ENCODE assay signal across 9 cellular contexts in the genomic region with DNA sequence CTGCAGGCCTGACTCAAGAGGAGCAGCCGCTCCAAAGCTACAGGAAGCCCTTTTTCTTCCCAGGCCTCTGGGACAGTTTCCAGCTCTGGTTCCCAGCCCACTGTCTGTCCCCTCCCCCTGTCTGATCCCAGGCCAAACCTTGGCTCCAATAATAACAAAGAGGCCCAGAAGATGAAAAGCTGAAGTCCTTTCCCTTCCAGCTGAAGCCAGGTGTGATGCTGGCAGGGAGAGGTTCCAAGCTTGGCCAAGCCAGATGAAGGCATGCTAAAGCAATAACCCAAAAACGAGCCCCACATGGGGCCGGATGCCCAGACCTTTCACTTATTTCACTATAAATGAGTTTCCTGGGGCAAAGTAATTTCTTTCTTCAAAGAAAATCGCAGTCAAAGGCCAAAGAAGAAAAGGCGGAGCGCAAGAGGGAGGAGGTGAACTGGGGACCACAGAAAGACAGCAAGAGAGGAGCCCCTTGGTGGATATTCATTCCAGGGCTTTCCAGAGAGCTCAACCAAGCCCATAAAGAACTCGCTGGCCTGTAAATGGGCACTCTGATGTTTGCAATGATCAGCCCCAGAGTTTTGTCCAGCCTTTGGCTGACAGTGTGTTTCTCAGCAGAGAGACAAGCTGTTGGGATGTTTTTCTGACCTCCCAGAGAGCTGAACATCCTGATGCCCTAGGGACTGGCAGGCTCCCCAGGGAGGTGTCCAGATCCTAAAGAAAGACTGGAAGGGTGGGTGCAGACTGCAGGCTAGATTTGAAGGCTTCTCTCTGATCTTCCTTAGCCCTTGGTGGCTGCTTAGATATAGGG.
A peak's percentile ranks its signal among the peaks of the same experiment; 100 is the strongest.
DNase-seq lines count a peak whose midpoint lies in the region; ATAC-seq and TF ChIP-seq lines count a peak whose summit lies in the region.
"Had no signal": no experiment of that assay in that cellular context is flagged by ENCODE, and none has a peak within 500 bp of the region (broad histone marks: within the 10 kb centered on the region; RNA-seq: fewer than 3 reads in every experiment).

No MANE protein-coding gene starts in this region.

- H3K27me3 Mint-ChIP-seq in activated CD8-positive, alpha-beta T cell treated with anti-CD3 and anti-CD28 coated beads, Interleukin-2, amount 10 ng/mL, durations not matched to agents 7 days and 5 days (ENCODE audit: low read depth), result peaks cover 14% of the 10 kb centered on the region

- no peak overlapping the region for H3K14ac ChIP-seq in neuronal stem cell (ENCODE audit: low read length)

- POLR2A ChIA-PET in RWPE1 (lab: Yijun Ruan, JAX; ENCODE audit: low non-redundant PET), result no interaction called here
- POLR2A ChIA-PET in activated CD8-positive, alpha-beta T cell treated with anti-CD3 and anti-CD28 coated beads, Interleukin-2, amount 10 ng/mL, durations not matched to agents 7 days and 5 days (lab: Charles Lee), result no interaction called here

- TF ChIP-seq CTCF in RWPE1 (conservative IDR thresholded peaks at IDR 0.05; ENCODE audit: low read depth) (no peak), foreskin fibroblast (IDR thresholded peaks at IDR 0.05; ENCODE audit: low read depth, low read length) (no peak)

- H3K27me3 ChIP-seq in neuronal stem cell (ENCODE audit: control insufficient read depth in 3 of 3, insufficient read depth in 3 of 3, low read depth in 1 of 3, low read length in 3 of 3), result peaks cover 0 to 6% (median 0%) of the 10 kb centered on the region in 3 experiments

- H3K27ac Mint-ChIP-seq in activated CD8-positive, alpha-beta T cell treated with anti-CD3 and anti-CD28 coated beads, Interleukin-2, amount 10 ng/mL, durations not matched to agents 7 days and 5 days, result no peak overlapping the region

- no peak overlapping the region for H4K91ac ChIP-seq in neuronal stem cell (ENCODE audit: low read depth, low read length, poor library complexity)

- ATAC-seq in GM18870 (IDR thresholded peaks at IDR 0.05; ENCODE audit: unreplicated experiment) (no peak), HG03460 (IDR thresholded peaks at IDR 0.05; ENCODE audit: unreplicated experiment) (no peak)
- no peak for ATAC-seq in activated CD8-positive, alpha-beta T cell treated with anti-CD3 and anti-CD28 coated beads, Interleukin-2, amount 10 ng/mL, durations not matched to agents 7 days and 5 days

- H3K9me3 ChIP-seq in neuronal stem cell (replicated peaks in 1 of 2; ENCODE audit: control insufficient read depth in 2 of 2, insufficient read depth in 1 of 2, low read depth in 1 of 2, low read length in 2 of 2), result no peaks in the 10 kb centered on the region

- H3K4me3 Mint-ChIP-seq in activated CD8-positive, alpha-beta T cell treated with anti-CD3 and anti-CD28 coated beads, Interleukin-2, amount 10 ng/mL, durations not matched to agents 7 days and 5 days, result no peak overlapping the region

- no peak overlapping the region for H4K8ac ChIP-seq in neuronal stem cell (ENCODE audit: low read depth, low read length)

- H2BK120ac ChIP-seq in neuronal stem cell (ENCODE audit: low read depth, low read length), result no peak overlapping the region

- H2BK12ac ChIP-seq in neuronal stem cell (ENCODE audit: low read length), result no peak overlapping the region

- no peaks in the 10 kb centered on the region for H3K79me1 ChIP-seq in neuronal stem cell (ENCODE audit: low read depth, low read length)

- no peak overlapping the region for H3K23ac ChIP-seq in neuronal stem cell (ENCODE audit: low read depth, low read length, poor library complexity)

- CTCF ChIA-PET in RWPE1 (lab: Yijun Ruan, JAX), result no interaction called here
- CTCF ChIA-PET in activated CD8-positive, alpha-beta T cell treated with anti-CD3 and anti-CD28 coated beads, Interleukin-2, amount 10 ng/mL, durations not matched to agents 7 days and 5 days (lab: Charles Lee), result interaction anchor here (1.4 kb wide), 1 partner anchor 11 kb away, joined by 3 read pairs; no protein-coding TSS in a partner anchor

- peak overlapping the region; percentile 76 for H2AFZ ChIP-seq in neuronal stem cell (ENCODE audit: low read length)

- H3K18ac ChIP-seq in neuronal stem cell (ENCODE audit: low read length), result peak overlapping the region; percentile 29

- H3K36me3 Mint-ChIP-seq in activated CD8-positive, alpha-beta T cell treated with anti-CD3 and anti-CD28 coated beads, Interleukin-2, amount 10 ng/mL, durations not matched to agents 7 days and 5 days (ENCODE audit: low read depth), result no peaks in the 10 kb centered on the region

- H3K27ac ChIP-seq in RWPE1 (peak overlapping the region; percentile 75), neuronal stem cell (replicated peaks; ENCODE audit: low read length) (no peak overlapping the region)

- H2BK5ac ChIP-seq in neuronal stem cell (ENCODE audit: low read length), result peak overlapping the region; percentile 50

- H3K4me1 Mint-ChIP-seq in activated CD8-positive, alpha-beta T cell treated with anti-CD3 and anti-CD28 coated beads, Interleukin-2, amount 10 ng/mL, durations not matched to agents 7 days and 5 days (ENCODE audit: low read depth), result no peaks in the 10 kb centered on the region

- H3K4me3 ChIP-seq in foreskin fibroblast (ENCODE audit: low read depth in 1 of 2, low read length in 2 of 2) (no peak overlapping the region), neuronal stem cell (ENCODE audit: low read length in 2 of 2) (no peak overlapping the region)

- DNase-seq in Ammon's horn (ENCODE audit: low spot score), result peak; percentile 81
- DNase-seq in RWPE1 (ENCODE audit: low spot score), result no peak
- peak; percentile 57 to 78 for DNase-seq in foreskin fibroblast
- DNase-seq in neuronal stem cell (ENCODE audit: low spot score), result no peak
- DNase-seq in activated CD8-positive, alpha-beta T cell treated with anti-CD3 and anti-CD28 coated beads, Interleukin-2, amount 10 ng/mL, durations not matched to agents 7 days and 5 days, result no peak
- no peak for DNase-seq in activated T-cell treated with anti-CD3 and anti-CD28 coated beads, Interleukin-2, amount 50 U/mL, for 48 hours
- DNase-seq: Kasumi-1 had no signal

- no peaks in the 10 kb centered on the region for H3K36me3 ChIP-seq in neuronal stem cell (replicated peaks in 1 of 2; ENCODE audit: control insufficient read depth in 2 of 2, insufficient read depth in 2 of 2, low read length in 2 of 2)

- H3K4me2 ChIP-seq in neuronal stem cell (ENCODE audit: insufficient read depth, low read length, poor library complexity, severe bottlenecking), result no peak overlapping the region

- WGBS in neuronal stem cell (ENCODE audit: extremely low coverage in 2 of 2, insufficient read length in 2 of 2, insufficient replicate concordance in 1 of 2), 2 donors, result no CpG with 5 or more reads among the region's 7 CpGs

- no peaks in the 10 kb centered on the region for H3K9me3 Mint-ChIP-seq in activated CD8-positive, alpha-beta T cell treated with anti-CD3 and anti-CD28 coated beads, Interleukin-2, amount 10 ng/mL, durations not matched to agents 7 days and 5 days (ENCODE audit: insufficient read depth)

- H3K9ac ChIP-seq in neuronal stem cell (ENCODE audit: low read depth, low read length, poor library complexity), result no peak overlapping the region

- peak overlapping the region; percentile 76 for H2AK5ac ChIP-seq in neuronal stem cell (ENCODE audit: low read depth, low read length)

- peaks cover 14 to 15% of the 10 kb centered on the region in 2 donors for H3K4me1 ChIP-seq in neuronal stem cell (ENCODE audit: control insufficient read depth in 2 of 2, insufficient read depth in 1 of 2, low read depth in 1 of 2, low read length in 2 of 2)

- no peak overlapping the region for H3K4ac ChIP-seq in neuronal stem cell (ENCODE audit: low read length)

- H2BK15ac ChIP-seq in neuronal stem cell (ENCODE audit: low read length), result no peak overlapping the region

Comparison
In these comparisons a context has a peak if more than half of its experiments do, and no peak if none do; other contexts are left out.
1. DNase-seq: peak in Ammon's horn (single experiment) and foreskin fibroblast (2 of 2); none in RWPE1 (single experiment), neuronal stem cell (single experiment), activated CD8-positive, alpha-beta T cell treated with anti-CD3 and anti-CD28 coated beads, Interleukin-2, amount 10 ng/mL, durations not matched to agents 7 days and 5 days (single experiment) and activated T-cell treated with anti-CD3 and anti-CD28 coated beads, Interleukin-2, amount 50 U/mL, for 48 hours (0 of 2).